10 cellular contexts compared by ENCODE assay signal in the genomic region with DNA sequence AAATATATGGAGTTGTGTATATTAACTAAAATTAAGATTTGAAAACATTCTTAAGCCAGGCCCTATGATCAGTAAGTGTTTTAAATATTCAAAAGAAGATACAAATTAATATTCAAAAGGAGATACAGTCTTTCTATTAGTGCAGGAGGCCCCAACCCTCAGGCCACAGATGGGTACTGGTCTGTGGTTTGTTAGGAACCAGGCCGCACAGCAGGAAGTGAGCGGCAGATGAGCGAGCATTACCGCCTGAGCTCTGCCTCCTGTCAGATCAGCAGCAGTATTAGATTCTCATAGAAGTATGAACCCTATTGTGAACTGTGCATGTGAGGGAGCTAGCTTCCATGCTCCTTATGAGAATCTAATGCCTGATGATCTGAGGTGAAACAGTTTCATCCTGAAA.
A peak's percentile ranks its signal among the peaks of the same experiment; 100 is the strongest.
DNase-seq lines count a peak whose midpoint lies in the region; ATAC-seq and TF ChIP-seq lines count a peak whose summit lies in the region.
"Had no signal": no experiment of that assay in that cellular context is flagged by ENCODE, and none has a peak within 500 bp of the region (broad histone marks: within the 10 kb centered on the region; RNA-seq: fewer than 3 reads in every experiment).

No MANE protein-coding gene starts in this region.

- no peaks in the 10 kb centered on the region for H3K9me3 Mint-ChIP-seq in naive B cell

- no peaks in the 10 kb centered on the region for H3K9me3 ChIP-seq in A673 (ENCODE audit: low read depth, low read length, poor library complexity, severe bottlenecking)

- POLR2A ChIA-PET in A673 (lab: Charles Lee; ENCODE audit: low non-redundant PET): no interaction called here

- H3K36me3 ChIP-seq in GM06990 (ENCODE audit: control insufficient read depth, insufficient read depth, low read length) (no peaks in the 10 kb centered on the region), A673 (ENCODE audit: insufficient read depth, low read length, poor library complexity, severe bottlenecking) (no peaks in the 10 kb centered on the region)

- H3K36me3 Mint-ChIP-seq in naive B cell: no peaks in the 10 kb centered on the region

- CTCF ChIA-PET in A673 (lab: Charles Lee): no interaction called here

- H3K4me3 Mint-ChIP-seq in naive B cell: peak overlapping the region; percentile 19 to 89 (median 69)

- TF ChIP-seq CTCF in GM06990 (IDR thresholded peaks at IDR 0.05; ENCODE audit: insufficient read depth, low read length, poor library complexity, severe bottlenecking) (no peak), A673 (conservative IDR thresholded peaks at IDR 0.05; ENCODE audit: low read depth, low read length) (no peak)

- no peaks in the 10 kb centered on the region for H3K27me3 ChIP-seq in GM06990 (replicated peaks; ENCODE audit: control insufficient read depth, insufficient read depth, low read length)
- no peaks in the 10 kb centered on the region for H3K27me3 ChIP-seq in A673 (replicated peaks; ENCODE audit: insufficient read depth, low read depth, low read length, poor library complexity)

- intact Hi-C loops in A673 (cut with micrococcal nuclease; ENCODE audit: unreplicated experiment): no loop called here

- no peaks in the 10 kb centered on the region for H3K27me3 Mint-ChIP-seq in naive B cell

- peak; percentile 46 for DNase-seq in GM06990 (ENCODE audit: extremely low read depth, insufficient read length)
- peak in 3 of 4 experiments; percentile 5 to 24 (median 7) for DNase-seq in activated CD4-positive, CD25-positive, alpha-beta regulatory T cell (lab: John Stamatoyannopoulos, UW)
- DNase-seq in naive B cell: peak; percentile 64
- DNase-seq in A673 (ENCODE audit: low spot score): no peak
- DNase-seq in NCI-H2227 (lab: John Stamatoyannopoulos, UW; ENCODE audit: unreplicated experiment): no peak
- DNase-seq: PC-3 had no signal

- no TSS peak for BruUV-seq in A673 (replicated peaks; lab: Mats Ljungman, UMichigan)

- peak overlapping the region; percentile 53 to 95 (median 94) for H3K27ac Mint-ChIP-seq in naive B cell

- no peak overlapping the region for H3K27ac ChIP-seq in A673 (ENCODE audit: low read depth, low read length, poor library complexity, severe bottlenecking)

- ATAC-seq in HG02852 (IDR thresholded peaks at IDR 0.05; ENCODE audit: unreplicated experiment): peak; percentile 61
- peak; percentile 67 to 70 for ATAC-seq in naive B cell (ENCODE audit: low read depth in 2 of 2)
- no peak for ATAC-seq in HG02870 (IDR thresholded peaks at IDR 0.05; ENCODE audit: unreplicated experiment)
- ATAC-seq in HG02885 (IDR thresholded peaks at IDR 0.05; ENCODE audit: poor library complexity, unreplicated experiment): no peak
- ATAC-seq: HepG2, PC-3 had no signal

- H3K4me1 Mint-ChIP-seq in naive B cell: peaks cover 60 to 96% (median 85%) of the 10 kb centered on the region in 3 donors

- H3K4me3 ChIP-seq in GM06990 (replicated peaks; ENCODE audit: low read depth, low read length) (no peak overlapping the region), A673 (ENCODE audit: low read depth, low read length, poor library complexity, severe bottlenecking) (no peak overlapping the region)

- H3K4me1 ChIP-seq in A673 (ENCODE audit: insufficient read depth, low read length, poor library complexity, severe bottlenecking): no peaks in the 10 kb centered on the region

Comparison
In these comparisons a context has a peak if more than half of its experiments do, and no peak if none do; other contexts are left out.
1. DNase-seq: peak in GM06990 (single experiment), activated CD4-positive, CD25-positive, alpha-beta regulatory T cell (3 of 4) and naive B cell (single experiment); none in A673 (single experiment) and NCI-H2227 (single experiment).
2. ATAC-seq: peak in HG02852 (single experiment) and naive B cell (2 of 2); none in HG02870 (single experiment) and HG02885 (single experiment).